In the genomic region with DNA sequence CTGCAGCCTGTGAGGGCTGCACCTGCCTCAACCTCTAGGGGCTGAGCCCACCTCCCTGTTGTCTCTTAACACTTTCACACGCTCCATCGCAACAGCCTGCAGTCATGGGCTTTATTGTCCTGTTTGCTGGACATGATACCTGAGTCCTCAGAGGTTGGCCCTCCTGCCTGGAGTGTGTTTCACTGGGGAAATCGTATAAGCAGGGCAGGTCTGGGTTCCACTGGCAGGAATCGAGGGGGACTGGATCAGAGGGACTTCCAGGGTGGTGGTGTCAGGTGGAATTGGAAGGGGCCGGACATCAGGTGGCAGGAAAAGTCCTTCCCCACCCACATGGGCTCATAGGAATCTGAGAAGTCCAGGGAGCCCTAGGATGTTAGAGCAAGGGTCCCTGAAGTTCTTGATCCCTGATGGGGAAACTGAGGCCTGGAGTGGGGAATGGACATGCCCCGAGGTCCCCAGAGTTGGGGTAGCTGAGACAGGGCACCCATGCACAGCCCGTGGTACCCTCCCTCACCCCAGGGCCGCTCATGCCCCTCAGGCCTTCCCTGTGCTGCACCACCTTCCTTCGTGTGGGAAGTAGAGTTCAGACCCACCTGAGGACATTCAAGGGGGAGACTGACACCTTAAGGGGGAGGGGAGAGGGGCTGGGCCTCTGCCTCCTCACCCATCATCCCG, we compare ENCODE assay signal across 10 cellular contexts.
DNase-seq lines count a peak whose midpoint lies in the region; ATAC-seq and TF ChIP-seq lines count a peak whose summit lies in the region.
"Had no signal": no experiment of that assay in that cellular context is flagged by ENCODE, and none has a peak within 500 bp of the region (broad histone marks: within the 10 kb centered on the region; RNA-seq: fewer than 3 reads in every experiment).

No MANE protein-coding gene starts in this region.

- H3K9me3 Mint-ChIP-seq in activated naive CD4-positive, alpha-beta T cell treated with anti-CD3 and anti-CD28 coated beads, Interleukin-2, amount 50 U/mL, for 24 hours = no peaks in the 10 kb centered on the region

- H3K27me3 Mint-ChIP-seq in activated naive CD4-positive, alpha-beta T cell treated with anti-CD3 and anti-CD28 coated beads, Interleukin-2, amount 50 U/mL, for 24 hours = no peaks in the 10 kb centered on the region

- H3K27ac Mint-ChIP-seq in activated naive CD4-positive, alpha-beta T cell treated with anti-CD3 and anti-CD28 coated beads, Interleukin-2, amount 50 U/mL, for 24 hours = peak overlapping the region; percentile 98

- peak overlapping the region; percentile 58; the same call in 1 of the 2 replicates for H3K9ac ChIP-seq in iPS-20b (ENCODE audit: low read depth, low read length)

- no peaks in the 10 kb centered on the region; the same call in 1 of the 2 replicates for H3K9me3 ChIP-seq in SJSA1 (replicated peaks)
- peaks cover 4% of the 10 kb centered on the region; the same call in 1 of the 2 replicates for H3K9me3 ChIP-seq in iPS-20b (ENCODE audit: insufficient read depth, low read depth, low read length)
- H3K9me3 ChIP-seq in upper lobe of right lung = no peaks in the 10 kb centered on the region
- H3K9me3 ChIP-seq in ascending aorta = peaks cover under 1 to 4% of the 10 kb centered on the region in 2 donors

- H3K27ac ChIP-seq in SJSA1 (peak overlapping the region; percentile 16; the same call in 1 of the 2 replicates), iPS-20b (ENCODE audit: low read length) (peak overlapping the region; percentile 91), upper lobe of right lung (peak overlapping the region; percentile 51), ascending aorta (no peak overlapping the region)
- H3K27ac ChIP-seq: VCaP had no signal

- intact Hi-C loops in upper lobe of right lung (cut with DNase I) (no loop called here), ascending aorta (cut with DNase I) (no loop called here)

- H3K27me3 ChIP-seq in SJSA1 (replicated peaks) (no peaks in the 10 kb centered on the region), iPS-20b (ENCODE audit: insufficient read depth, low read length) (no peaks in the 10 kb centered on the region), upper lobe of right lung (no peaks in the 10 kb centered on the region), ascending aorta (no peaks in the 10 kb centered on the region)

- TF ChIP-seq CTCF in upper lobe of right lung (IDR thresholded peaks at IDR 0.05) = no peak
- TF ChIP-seq CTCF in ascending aorta (IDR thresholded peaks at IDR 0.05) = no peak

- peaks cover 70% of the 10 kb centered on the region for H3K4me1 Mint-ChIP-seq in activated naive CD4-positive, alpha-beta T cell treated with anti-CD3 and anti-CD28 coated beads, Interleukin-2, amount 50 U/mL, for 24 hours

- no peak for DNase-seq in activated naive CD4-positive, alpha-beta T cell treated with anti-CD3 and anti-CD28 coated beads, Interleukin-2, amount 50 U/mL, for 16 hours
- no peak for DNase-seq in SJSA1 (ENCODE audit: low read depth in 1 of 2, low spot score in 2 of 2)
- DNase-seq in upper lobe of right lung = no peak
- DNase-seq in ascending aorta (ENCODE audit: low spot score in 2 of 2) = no peak
- DNase-seq: NCI-H1048 had no signal

- H3K36me3 Mint-ChIP-seq in activated naive CD4-positive, alpha-beta T cell treated with anti-CD3 and anti-CD28 coated beads, Interleukin-2, amount 50 U/mL, for 24 hours = peaks cover 13% of the 10 kb centered on the region

- H3K4me3 ChIP-seq in SJSA1 = no peak overlapping the region
- no peak overlapping the region for H3K4me3 ChIP-seq in iPS-20b (ENCODE audit: low read length)
- peak overlapping the region; percentile 37 for H3K4me3 ChIP-seq in upper lobe of right lung
- no peak overlapping the region for H3K4me3 ChIP-seq in ascending aorta

- peaks cover 16% of the 10 kb centered on the region for H3K4me1 ChIP-seq in SJSA1 (replicated peaks)
- H3K4me1 ChIP-seq in iPS-20b (ENCODE audit: insufficient read depth, low read length) = peaks cover 30% of the 10 kb centered on the region; the same call in 1 of the 2 replicates
- H3K4me1 ChIP-seq in upper lobe of right lung = peaks cover 7% of the 10 kb centered on the region
- H3K4me1 ChIP-seq in ascending aorta = peaks cover 0 to 3% of the 10 kb centered on the region in 2 donors

- H3K36me3 ChIP-seq in SJSA1 (peaks cover 43% of the 10 kb centered on the region), iPS-20b (ENCODE audit: insufficient read depth, low read depth, low read length) (peaks cover 10% of the 10 kb centered on the region; the same call in 1 of the 2 replicates), upper lobe of right lung (peaks cover 41% of the 10 kb centered on the region), ascending aorta (peaks cover 28 to 71% of the 10 kb centered on the region in 2 donors)

- H3K4me3 Mint-ChIP-seq in activated naive CD4-positive, alpha-beta T cell treated with anti-CD3 and anti-CD28 coated beads, Interleukin-2, amount 50 U/mL, for 24 hours = peak overlapping the region; percentile 91

- ATAC-seq in upper lobe of right lung = no peak
- no peak for ATAC-seq in GM18858 (IDR thresholded peaks at IDR 0.05; ENCODE audit: unreplicated experiment)
- no peak for ATAC-seq in HG02610 (IDR thresholded peaks at IDR 0.05; ENCODE audit: unreplicated experiment)

Comparison
In these comparisons a context has a peak if more than half of its experiments do, and no peak if none do; other contexts are left out.
1. H3K27ac ChIP-seq: peak in SJSA1 (single experiment), iPS-20b (single experiment) and upper lobe of right lung (single experiment); none in ascending aorta (0 of 2).